1 cellular context compared by ENCODE assay signal in the genomic region with DNA sequence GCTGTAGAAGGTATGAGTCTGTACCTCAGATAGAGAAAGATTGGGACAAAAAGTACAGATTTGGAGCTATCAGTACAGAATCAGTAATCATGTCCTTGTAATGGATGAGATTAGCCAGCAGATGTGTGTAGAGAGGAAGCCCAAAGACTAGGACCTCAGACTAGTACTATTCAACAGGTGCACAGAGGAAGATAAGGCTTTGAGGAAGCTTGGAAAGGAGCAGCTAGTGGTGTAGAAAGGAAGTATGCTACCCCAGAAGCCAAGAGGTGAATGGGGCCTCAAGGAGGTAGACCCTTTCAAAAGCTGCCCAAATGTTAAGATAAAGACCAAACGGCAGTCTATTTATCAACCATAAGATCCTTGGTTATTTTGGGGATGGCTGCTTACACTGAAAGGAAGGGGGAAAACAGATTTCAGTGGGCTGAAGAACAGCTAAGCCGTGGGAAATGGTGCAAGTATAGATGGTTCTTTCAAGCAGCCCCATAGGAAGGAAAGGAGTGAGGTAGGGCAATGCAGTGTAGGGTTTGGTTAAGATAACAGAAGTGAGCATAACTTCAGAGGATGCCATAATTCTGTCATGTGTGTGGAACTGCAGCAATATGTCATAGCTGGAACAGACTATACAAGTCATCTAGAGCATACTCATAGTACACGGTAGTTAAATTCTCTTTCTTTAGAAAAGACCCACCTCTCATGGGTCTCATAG.
TF ChIP-seq lines count a peak whose summit lies in the region.

No MANE protein-coding gene starts in this region.

TF ChIP-seq in K562, 482 proteins besides CTCF, POLR2A, EP300 and RAD21 (continued from another document):
- TF ChIP-seq, protein P1, sequence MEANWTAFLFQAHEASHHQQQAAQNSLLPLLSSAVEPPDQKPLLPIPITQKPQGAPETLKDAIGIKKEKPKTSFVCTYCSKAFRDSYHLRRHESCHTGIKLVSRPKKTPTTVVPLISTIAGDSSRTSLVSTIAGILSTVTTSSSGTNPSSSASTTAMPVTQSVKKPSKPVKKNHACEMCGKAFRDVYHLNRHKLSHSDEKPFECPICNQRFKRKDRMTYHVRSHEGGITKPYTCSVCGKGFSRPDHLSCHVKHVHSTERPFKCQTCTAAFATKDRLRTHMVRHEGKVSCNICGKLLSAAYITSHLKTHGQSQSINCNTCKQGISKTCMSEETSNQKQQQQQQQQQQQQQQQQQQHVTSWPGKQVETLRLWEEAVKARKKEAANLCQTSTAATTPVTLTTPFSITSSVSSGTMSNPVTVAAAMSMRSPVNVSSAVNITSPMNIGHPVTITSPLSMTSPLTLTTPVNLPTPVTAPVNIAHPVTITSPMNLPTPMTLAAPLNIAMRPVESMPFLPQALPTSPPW (CRISPR knock-in tag; IDR thresholded peaks at IDR 0.05): no peak
- peak; percentile 30; the same call in 1 of the 2 replicates for TF ChIP-seq TEAD4 (IDR thresholded peaks at IDR 0.05; ENCODE audit: low read length)
- no peak for TF ChIP-seq TEAD4 (CRISPR knock-in tag; IDR thresholded peaks at IDR 0.05; ENCODE audit: borderline replicate concordance)
- 0 out of 2 replicates have a peak, but pooled peaks have one; percentile 9 for TF ChIP-seq CBFA2T3 (IDR thresholded peaks at IDR 0.05)
- no peak for TF ChIP-seq SMARCC2 (IDR thresholded peaks at IDR 0.05; ENCODE audit: low read depth)
- TF ChIP-seq SMARCA4 (IDR thresholded peaks at IDR 0.05): no peak
- TF ChIP-seq TAL1 (IDR thresholded peaks at IDR 0.05): 0 out of 2 replicates have a peak, but pooled peaks have one; percentile 21
- no peak for TF ChIP-seq SIN3A (IDR thresholded peaks at IDR 0.05; ENCODE audit: borderline replicate concordance in 2 of 2, control insufficient read depth in 1 of 2, low read depth in 2 of 2, low read length in 2 of 2)
TF ChIP-seq in K562: peak in this region for 3.
